In the genomic region with DNA sequence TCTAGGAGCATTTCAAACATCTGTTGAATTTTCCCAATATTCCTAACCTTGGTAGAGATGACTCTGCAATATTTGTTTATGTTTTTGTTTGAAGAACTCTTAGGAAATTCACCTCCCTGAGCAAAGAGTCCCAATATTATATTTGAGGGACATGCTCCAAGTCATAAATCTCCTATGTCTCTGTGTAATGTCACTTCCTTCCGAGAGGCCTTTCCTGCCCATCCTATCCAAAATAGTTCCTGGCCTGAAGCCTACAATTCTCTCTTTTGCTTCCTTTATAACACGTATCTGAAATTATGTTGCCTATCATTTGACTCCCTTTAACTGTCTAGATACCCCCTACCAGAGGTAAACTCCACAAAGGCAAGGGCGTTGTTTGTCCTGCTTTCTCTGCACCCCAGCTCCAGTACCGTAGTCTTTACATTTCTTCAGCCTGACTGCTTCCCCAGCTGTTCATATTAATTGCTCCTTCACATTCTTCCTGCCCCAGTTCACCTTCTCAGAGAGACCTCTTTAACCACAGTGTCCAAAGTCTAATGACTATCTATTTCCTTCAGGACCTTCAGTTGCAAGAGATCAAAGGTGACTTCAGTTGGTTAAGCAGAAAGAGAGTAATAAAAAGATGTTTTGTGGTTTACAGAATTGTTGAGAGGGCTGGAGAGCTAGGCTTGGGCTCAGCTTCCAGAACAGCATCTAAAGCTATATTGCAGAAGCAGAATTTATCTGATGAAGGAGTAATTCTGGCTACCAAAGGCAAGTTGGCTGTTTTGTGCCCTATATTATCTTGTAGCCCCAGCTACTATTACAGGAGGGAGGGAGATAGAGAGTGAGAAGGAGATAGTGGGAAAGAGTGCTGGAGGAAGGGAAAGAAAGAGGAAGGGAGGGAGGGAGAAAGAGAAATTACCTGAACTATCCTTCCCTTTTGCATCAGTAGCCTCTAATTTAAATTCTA, we compare ENCODE assay signal across 17 cellular contexts.
DNase-seq lines count a peak whose midpoint lies in the region; ATAC-seq and TF ChIP-seq lines count a peak whose summit lies in the region.
"Had no signal": no experiment of that assay in that cellular context is flagged by ENCODE, and none has a peak within 500 bp of the region (broad histone marks: within the 10 kb centered on the region; RNA-seq: fewer than 3 reads in every experiment).

No MANE protein-coding gene starts in this region.

- no peak for TF ChIP-seq POLR2A in GM18505 (IDR thresholded peaks at IDR 0.05; ENCODE audit: borderline replicate concordance, extremely low read depth, insufficient read depth, insufficient read length)

- DNase-seq in DMS 273 treated with DMSO at 0.1 percent for 48 hours (lab: John Stamatoyannopoulos, UW) (peak; percentile 47), SHP77 treated with DMSO at 0.1 percent for 48 hours (lab: John Stamatoyannopoulos, UW) (peak; percentile 12), islet precursor cell (peak; percentile 52), NCI-H1417 (lab: John Stamatoyannopoulos, UW) (no peak)
- DNase-seq: activated CD4-positive, alpha-beta memory T cell treated with anti-CD3 and anti-CD28 coated beads for 36 hours; activated naive CD8-positive, alpha-beta T cell treated with anti-CD3 and anti-CD28 coated beads for 36 hours; Calu3; glutamatergic neuron; NCI-H1436 treated with DMSO at 0.1 percent for 48 hours; stimulated activated CD4-positive, alpha-beta T cell treated with anti-CD3 and anti-CD28 coated beads, Interleukin-2, amount 100 ng/mL, for 24 hours had no signal

- no peaks in the 10 kb centered on the region for H3K36me3 ChIP-seq in KOPT-K1 (ENCODE audit: insufficient read depth, low read length)
- H3K36me3 ChIP-seq: esophagus muscularis mucosa had no signal

- ATAC-seq in GM18505 (IDR thresholded peaks at IDR 0.05; ENCODE audit: unreplicated experiment) (no peak), GM21619 (IDR thresholded peaks at IDR 0.05; ENCODE audit: unreplicated experiment) (no peak), HG02759 (IDR thresholded peaks at IDR 0.05; ENCODE audit: unreplicated experiment) (no peak)
- ATAC-seq: sciatic nerve, SK-N-SH treated with all-trans-retinoic acid at 6 μM for 48 hours had no signal

- peaks cover 25% of the 10 kb centered on the region for H3K9me3 ChIP-seq in KOPT-K1 (ENCODE audit: insufficient read depth, low read length, poor library complexity, severe bottlenecking)
- H3K9me3 ChIP-seq: esophagus muscularis mucosa had no signal

- H3K27ac ChIP-seq in KOPT-K1 (ENCODE audit: low read depth, low read length, poor library complexity, severe bottlenecking) = peak overlapping the region; percentile 47
- H3K27ac ChIP-seq: esophagus muscularis mucosa had no signal

Comparison
In these comparisons a context has a peak if more than half of its experiments do, and no peak if none do; other contexts are left out.
1. DNase-seq: peak in DMS 273 treated with DMSO at 0.1 percent for 48 hours (single experiment), SHP77 treated with DMSO at 0.1 percent for 48 hours (single experiment) and islet precursor cell (single experiment); none in NCI-H1417 (0 of 3).